8 cellular contexts compared by ENCODE assay signal in the genomic region with DNA sequence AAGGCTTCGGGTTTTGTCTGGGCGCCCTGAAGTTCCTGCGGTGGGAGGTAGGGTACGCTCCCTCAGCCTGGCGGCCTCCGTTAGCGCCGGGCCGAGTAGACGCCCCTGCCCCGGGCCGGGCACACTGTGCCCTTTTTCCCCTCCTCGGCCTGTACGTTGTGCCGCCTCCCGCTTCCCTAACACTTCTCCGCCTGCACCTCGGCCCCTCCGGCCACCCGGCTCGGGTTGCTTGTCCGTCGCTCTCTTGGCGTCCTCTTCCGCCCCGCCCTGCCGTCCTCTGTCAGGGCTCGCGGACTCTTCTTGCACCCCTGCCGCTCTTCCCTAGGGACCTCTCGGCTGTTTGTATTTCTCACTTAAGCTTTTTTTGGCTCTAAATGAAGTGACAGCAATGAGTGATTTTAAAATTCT. TPM values are rescaled to one million over a fixed set of nuclear protein-coding genes. Genes with fewer than 3 reads are reported as not detected.
A peak's percentile ranks its signal among the peaks of the same experiment; 100 is the strongest.
DNase-seq lines count a peak whose midpoint lies in the region; ATAC-seq and TF ChIP-seq lines count a peak whose summit lies in the region.

No MANE protein-coding gene starts in this region.

- no peaks in the 10 kb centered on the region for H3K9me3 ChIP-seq in left lung
- H3K9me3 ChIP-seq in thyroid gland = no peaks in the 10 kb centered on the region

- intact Hi-C loops in left lung (cut with DNase I) (no loop called here), thyroid gland (cut with DNase I) (loop anchor here (10.0 kb wide), 1 partner anchor 300 kb away; a partner anchor contains a TSS)

- peak; percentile 45 for DNase-seq in NCI-H1436 (lab: John Stamatoyannopoulos, UW)
- no peak for DNase-seq in NCI-H1436 treated with DMSO at 0.1 percent for 48 hours (lab: John Stamatoyannopoulos, UW)
- peak; percentile 81 for DNase-seq in OCI-M1 (lab: John Stamatoyannopoulos, UW)
- peak; percentile 46 to 65 for DNase-seq in cardiac fibroblast (ENCODE audit: low read depth in 2 of 2)
- peak; percentile 67 to 91 for DNase-seq in left lung
- peak; percentile 47 to 54 for DNase-seq in thyroid gland

- peak overlapping the region; percentile 87 to 90 for H3K4me3 ChIP-seq in cardiac fibroblast (replicated peaks in 1 of 2; ENCODE audit: low read depth in 2 of 2, low read length in 2 of 2)
- H3K4me3 ChIP-seq in left lung = peak overlapping the region; percentile 71 to 90
- peak overlapping the region; percentile 27 to 44 (median 30) for H3K4me3 ChIP-seq in thyroid gland (replicated peaks in 1 of 3)

- TF ChIP-seq POLR2A in thyroid gland (IDR thresholded peaks at IDR 0.05) = no peak

- no peaks in the 10 kb centered on the region for H3K27me3 ChIP-seq in left lung
- H3K27me3 ChIP-seq in thyroid gland = no peaks in the 10 kb centered on the region

- ATAC-seq in GM19455 (IDR thresholded peaks at IDR 0.05; ENCODE audit: unreplicated experiment) (peak; percentile 41), HG03442 (IDR thresholded peaks at IDR 0.05; ENCODE audit: unreplicated experiment) (peak; percentile 40), left lung (peak; percentile 81)

- H3K4me1 ChIP-seq in left lung (peaks cover 0 to 24% of the 10 kb centered on the region in 2 donors), thyroid gland (peaks cover 7 to 8% of the 10 kb centered on the region in 2 donors)

- no peaks in the 10 kb centered on the region for H3K36me3 ChIP-seq in left lung
- no peaks in the 10 kb centered on the region for H3K36me3 ChIP-seq in thyroid gland

- TF ChIP-seq CTCF in cardiac fibroblast (IDR thresholded peaks at IDR 0.05; ENCODE audit: low read depth, low read length) (peak; percentile 45), left lung (IDR thresholded peaks at IDR 0.05) (no peak), thyroid gland (IDR thresholded peaks at IDR 0.05) (peak in 1 of 6 experiments; percentile 18)

- H3K27ac ChIP-seq in left lung = peak overlapping the region; percentile 92 to 94
- no peak overlapping the region for H3K27ac ChIP-seq in thyroid gland

- WGBS in thyroid gland, 2 donors = 0 to 1% methylated on average over 22 to 24 of the region's 31 CpGs

RNA-seq across cellular contexts. Expression of a gene that starts 0.4 kb away (rescaled TPM):
- total RNA-seq in left lung (1 to 10 TPM; 2.7 to 5.9 TPM), thyroid gland (1 to 10 TPM in 2 of 4 donors, under 1 TPM in 2; 0.78 to 3.8 (median 0.93) TPM)

RNA-seq across cellular contexts. Expression of a gene that starts 25.3 kb away (rescaled TPM):
- total RNA-seq in left lung (1 to 10 TPM; 5.8 to 6.6 TPM), thyroid gland (10 to 100 TPM in 1 of 4 donors, 1 to 10 TPM in 3; 5.8 to 10.1 (median 7.1) TPM)

RNA-seq across cellular contexts. Expression of a gene that starts 29.6 kb away (rescaled TPM):
- total RNA-seq in left lung (10 to 100 TPM; 19.4 to 29.5 TPM), thyroid gland (10 to 100 TPM; 36.8 to 49.0 (median 43.7) TPM)

Comparison
In these comparisons a context has a peak if more than half of its experiments do, and no peak if none do; other contexts are left out.
1. H3K4me3 ChIP-seq: peak in every context shown above with its lines; median percentile 88 in cardiac fibroblast; 80 in left lung; 30 in thyroid gland.
2. H3K27ac ChIP-seq: peak in left lung (2 of 2); none in thyroid gland (0 of 3).
3. Peak in every context shown above with its lines, with median percentiles within 50 percentile points of each other: ATAC-seq.